ENCODE assay signal across 8 cellular contexts in the genomic region with DNA sequence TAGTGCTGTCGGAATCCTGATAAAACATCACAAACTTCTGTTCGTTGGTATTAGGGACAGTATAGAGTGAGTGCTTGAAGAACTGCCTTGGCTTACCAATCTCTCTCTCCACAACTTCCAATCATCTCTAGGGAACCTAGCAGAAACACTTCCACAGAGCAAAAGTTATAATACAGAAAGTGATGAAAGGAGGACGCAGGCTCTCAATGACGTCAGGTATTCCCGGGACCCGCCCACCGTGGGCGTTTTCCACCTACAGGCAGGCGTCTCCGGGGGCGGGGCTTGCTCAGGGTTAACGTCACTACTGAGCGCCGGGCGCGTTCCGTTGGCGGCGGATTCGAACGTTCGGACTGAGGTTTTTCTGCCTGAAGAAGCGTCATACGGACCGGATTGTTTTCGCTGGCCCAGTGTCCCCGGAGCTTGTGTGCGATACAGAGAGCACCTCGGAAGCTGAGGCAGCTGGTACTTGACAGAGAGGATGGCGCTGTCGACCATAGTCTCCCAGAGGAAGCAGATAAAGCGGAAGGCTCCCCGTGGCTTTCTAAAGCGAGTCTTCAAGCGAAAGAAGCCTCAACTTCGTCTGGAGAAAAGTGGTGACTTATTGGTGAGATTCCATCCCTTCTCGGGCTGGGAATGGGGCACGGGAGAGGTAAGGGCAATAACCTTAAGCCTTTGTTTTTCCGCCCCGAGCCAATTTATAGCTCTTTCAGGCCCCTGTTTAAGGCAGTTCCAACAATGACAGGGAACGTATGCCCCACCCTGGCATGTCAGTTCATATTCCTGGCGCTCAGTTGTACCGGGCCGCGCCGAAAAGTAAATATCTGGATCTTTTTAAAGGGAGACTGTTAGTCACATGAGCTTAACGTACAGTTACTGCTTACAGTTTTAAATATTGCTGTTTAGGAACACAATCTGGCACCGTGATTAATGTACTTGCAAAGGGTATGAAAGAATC.
A peak's percentile ranks its signal among the peaks of the same experiment; 100 is the strongest.
DNase-seq lines count a peak whose midpoint lies in the region; ATAC-seq and TF ChIP-seq lines count a peak whose summit lies in the region.

A gene (plus strand): TSS at position 320 of the 955 bp plus-strand sequence. CDS start 159 bp downstream, at position 479.

- H3K4me3 ChIP-seq in AG10803 (ENCODE audit: low read length) (peak within 1 kb of the TSS; percentile 69), WI38 (ENCODE audit: low read depth, low read length) (peak within 1 kb of the TSS; percentile 96), cardiac fibroblast (replicated peaks in 1 of 2; ENCODE audit: low read depth in 2 of 2, low read length in 2 of 2) (peak within 1 kb of the TSS; percentile 72 to 84)

- ATAC-seq in GM19023 (IDR thresholded peaks at IDR 0.05; ENCODE audit: unreplicated experiment): peak; percentile 94
- ATAC-seq in HG03175 (IDR thresholded peaks at IDR 0.05; ENCODE audit: unreplicated experiment): peak; percentile 95

- DNase-seq in AG10803 (ENCODE audit: low read depth): peak; percentile 78
- DNase-seq in NCI-H2227 (lab: John Stamatoyannopoulos, UW; ENCODE audit: unreplicated experiment): peak; percentile 89
- peak; percentile 86 to 91 for DNase-seq in cardiac fibroblast (ENCODE audit: low read depth in 2 of 2)
- DNase-seq in iris pigment epithelial cell (ENCODE audit: low read depth): peak; percentile 87
- peak; percentile 94 to 98 for DNase-seq in stimulated activated CD4-positive, alpha-beta T cell treated with anti-CD3 and anti-CD28 coated beads, Interleukin-12 subunit alpha, Interleukin-12 subunit beta, amount 100 ng/mL, for 24 hours (ENCODE audit: low read depth in 2 of 2)

- TF ChIP-seq CTCF in AG10803 (conservative IDR thresholded peaks at IDR 0.05; ENCODE audit: low read length): no peak
- no peak for TF ChIP-seq CTCF in WI38 (IDR thresholded peaks at IDR 0.05; ENCODE audit: low read depth, low read length)
- TF ChIP-seq CTCF in cardiac fibroblast (IDR thresholded peaks at IDR 0.05; ENCODE audit: low read depth, low read length): no peak

Comparison
In these comparisons a context has a peak if more than half of its experiments do, and no peak if none do; other contexts are left out.
1. Peak in every context shown above with its lines: DNase-seq, ATAC-seq and H3K4me3 ChIP-seq.